In the genomic region with DNA sequence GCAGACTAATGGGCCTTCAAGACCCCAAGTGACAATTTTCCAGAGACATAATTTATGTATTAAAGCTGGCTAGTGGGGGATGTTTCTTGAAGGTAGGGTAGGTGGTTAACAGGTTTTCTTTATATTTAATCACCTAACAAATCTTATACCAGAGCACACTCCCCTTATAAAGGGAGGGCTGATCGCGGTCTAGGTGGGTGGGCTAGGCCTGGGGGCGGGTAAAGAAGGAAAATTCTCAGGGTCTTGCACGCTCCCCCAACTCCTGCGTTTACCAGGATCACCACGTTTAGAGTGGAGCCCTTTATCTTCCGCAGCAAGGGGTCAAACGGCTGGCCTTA, we compare ENCODE assay signal across 1 cellular context.
TF ChIP-seq lines count a peak whose summit lies in the region.

No MANE protein-coding gene starts in this region.

TF ChIP-seq in SK-N-SH treated with all-trans-retinoic acid at 6 μM for 48 hours, 23 proteins besides CTCF, POLR2A, EP300 and RAD21 (continued from another document):
- TF ChIP-seq, protein P1, sequence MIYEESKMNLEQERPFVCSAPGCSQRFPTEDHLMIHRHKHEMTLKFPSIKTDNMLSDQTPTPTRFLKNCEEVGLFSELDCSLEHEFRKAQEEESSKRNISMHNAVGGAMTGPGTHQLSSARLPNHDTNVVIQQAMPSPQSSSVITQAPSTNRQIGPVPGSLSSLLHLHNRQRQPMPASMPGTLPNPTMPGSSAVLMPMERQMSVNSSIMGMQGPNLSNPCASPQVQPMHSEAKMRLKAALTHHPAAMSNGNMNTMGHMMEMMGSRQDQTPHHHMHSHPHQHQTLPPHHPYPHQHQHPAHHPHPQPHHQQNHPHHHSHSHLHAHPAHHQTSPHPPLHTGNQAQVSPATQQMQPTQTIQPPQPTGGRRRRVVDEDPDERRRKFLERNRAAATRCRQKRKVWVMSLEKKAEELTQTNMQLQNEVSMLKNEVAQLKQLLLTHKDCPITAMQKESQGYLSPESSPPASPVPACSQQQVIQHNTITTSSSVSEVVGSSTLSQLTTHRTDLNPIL (CRISPR knock-in tag; IDR thresholded peaks at IDR 0.05; ENCODE audit: low read depth), result no peak
- TF ChIP-seq TCF4 (CRISPR knock-in tag; IDR thresholded peaks at IDR 0.05; ENCODE audit: borderline replicate concordance) (no peak), GLIS3 (CRISPR knock-in tag; IDR thresholded peaks at IDR 0.05) (no peak), ZFP30 (CRISPR knock-in tag; IDR thresholded peaks at IDR 0.05) (no peak), ZNF70 (CRISPR knock-in tag; IDR thresholded peaks at IDR 0.05) (no peak), PPARA (CRISPR knock-in tag; IDR thresholded peaks at IDR 0.05; ENCODE audit: borderline replicate concordance) (no peak)
